11 cellular contexts compared by ENCODE assay signal in genomic region chr6:18405477-18406293, GRCh38. TPM values are rescaled to one million over a fixed set of nuclear protein-coding genes. Genes with fewer than 3 reads are reported as not detected.
DNase-seq lines count a peak whose midpoint lies in the region; ATAC-seq, FAIRE-seq and TF ChIP-seq lines count a peak whose summit lies in the region.
"Had no signal": no experiment of that assay in that cellular context is flagged by ENCODE, and none has a peak within 500 bp of the region (broad histone marks: within the 10 kb centered on the region; RNA-seq: fewer than 3 reads in every experiment).

No MANE protein-coding gene starts in this region.

- H3K27me3 ChIP-seq in DOHH2 (ENCODE audit: control insufficient read depth, low read length) (no peaks in the 10 kb centered on the region), endothelial cell of umbilical vein (ENCODE audit: control insufficient read depth in 2 of 2, insufficient read depth in 2 of 2, low read length in 2 of 2) (no peaks in the 10 kb centered on the region), prostate gland (replicated peaks; ENCODE audit: insufficient read depth) (no peaks in the 10 kb centered on the region), trophoblast cell (ENCODE audit: insufficient read depth, low read length) (no peaks in the 10 kb centered on the region)

- H3K9me2 ChIP-seq in DOHH2 (replicated peaks; ENCODE audit: control insufficient read depth, low read length) = no peaks in the 10 kb centered on the region

- H3K4me3 ChIP-seq in DOHH2 (ENCODE audit: low read length) (no peak overlapping the region), endothelial cell of umbilical vein (replicated peaks in 1 of 3; ENCODE audit: insufficient read depth in 1 of 3, low read depth in 1 of 3, low read length in 3 of 3) (no peak overlapping the region), prostate gland (no peak overlapping the region), trophoblast cell (ENCODE audit: low read depth, low read length) (no peak overlapping the region)

- no peaks in the 10 kb centered on the region for H3K9me1 ChIP-seq in endothelial cell of umbilical vein (replicated peaks; ENCODE audit: control insufficient read depth, extremely low read depth, insufficient read depth, low read length)

- no peak overlapping the region for H2BK120ac ChIP-seq in trophoblast cell (ENCODE audit: insufficient read depth, low read length, poor library complexity)

- H3F3A ChIP-seq in DOHH2 (ENCODE audit: control insufficient read depth, insufficient read depth) = peaks cover 18% of the 10 kb centered on the region

- H3K9ac ChIP-seq in endothelial cell of umbilical vein (replicated peaks; ENCODE audit: extremely low read depth, insufficient read depth, low read length) = peak overlapping the region; percentile 41
- H3K9ac ChIP-seq in trophoblast cell (ENCODE audit: low read length) = no peak overlapping the region

- H2BK12ac ChIP-seq in trophoblast cell (ENCODE audit: low read length) = no peak overlapping the region

- H4K91ac ChIP-seq in trophoblast cell (ENCODE audit: low read depth, low read length) = no peak overlapping the region

- H3K23ac ChIP-seq in trophoblast cell (ENCODE audit: low read length) = no peak overlapping the region

- no peaks in the 10 kb centered on the region for H3K79me1 ChIP-seq in trophoblast cell (ENCODE audit: low read length)

- intact Hi-C loops in endothelial cell of umbilical vein (cut with micrococcal nuclease) = loop anchor here (5.0 kb wide), 1 partner anchor 97 kb away; no protein-coding TSS in a partner anchor
- intact Hi-C loops in prostate gland (cut with DNase I) = no loop called here
- intact Hi-C loops in Right ventricle myocardium inferior (cut with DNase I) = loop anchor here (10.0 kb wide), 1 partner anchor 99 kb away; no protein-coding TSS in a partner anchor

- H3K4me2 ChIP-seq in DOHH2 (ENCODE audit: low read length) (0 out of 2 replicates have a peak overlapping the region, but pooled peaks have one; percentile 7), endothelial cell of umbilical vein (ENCODE audit: insufficient read depth, low read length) (peak overlapping the region; percentile 55), trophoblast cell (ENCODE audit: low read length) (no peak overlapping the region)

- WGBS in prostate gland = 22% methylated on average over 4 of the region's 4 CpGs
- no CpG with 5 or more reads among the region's 4 CpGs for WGBS in trophoblast cell (ENCODE audit: extremely low coverage, insufficient coverage, insufficient read length)

- H3K36me3 ChIP-seq in DOHH2 (ENCODE audit: control insufficient read depth, low read length) = peaks cover 89% of the 10 kb centered on the region
- peaks cover 7 to 12% of the 10 kb centered on the region in 2 experiments for H3K36me3 ChIP-seq in endothelial cell of umbilical vein (ENCODE audit: control insufficient read depth in 2 of 2, extremely low read depth in 1 of 2, insufficient read depth in 2 of 2, low read length in 2 of 2)
- H3K36me3 ChIP-seq in prostate gland = no peaks in the 10 kb centered on the region
- H3K36me3 ChIP-seq in trophoblast cell (ENCODE audit: control insufficient read depth in 1 of 2, insufficient read depth in 2 of 2, low read length in 2 of 2) = no peaks in the 10 kb centered on the region

- no peak overlapping the region for H3K4ac ChIP-seq in trophoblast cell (ENCODE audit: low read depth, low read length)

- H3K4me1 ChIP-seq in DOHH2 (ENCODE audit: control insufficient read depth, low read length) (peaks cover 78% of the 10 kb centered on the region), endothelial cell of umbilical vein (ENCODE audit: control insufficient read depth, extremely low read depth, insufficient read depth, low read length) (peaks cover 65% of the 10 kb centered on the region), prostate gland (replicated peaks) (no peaks in the 10 kb centered on the region), trophoblast cell (ENCODE audit: control insufficient read depth in 1 of 2, insufficient read depth in 2 of 2, low read length in 2 of 2) (no peaks in the 10 kb centered on the region)

- no peak overlapping the region for H4K8ac ChIP-seq in trophoblast cell (ENCODE audit: low read depth, low read length)

- H3K79me2 ChIP-seq in DOHH2 (ENCODE audit: control insufficient read depth, low read length) = peaks cover 94% of the 10 kb centered on the region
- peaks cover 82% of the 10 kb centered on the region for H3K79me2 ChIP-seq in endothelial cell of umbilical vein (ENCODE audit: control insufficient read depth, insufficient read depth, low read length)
- no peaks in the 10 kb centered on the region for H3K79me2 ChIP-seq in trophoblast cell (ENCODE audit: control insufficient read depth, insufficient read depth, low read length, poor library complexity)

- peaks cover 28% of the 10 kb centered on the region; the same call in 1 of the 2 replicates for H4K20me1 ChIP-seq in DOHH2 (ENCODE audit: control insufficient read depth, insufficient read depth, low read depth, low read length)
- H4K20me1 ChIP-seq in endothelial cell of umbilical vein (replicated peaks; ENCODE audit: control insufficient read depth, extremely low read depth, insufficient read depth, low read length) = no peaks in the 10 kb centered on the region

- FAIRE-seq in endothelial cell of umbilical vein (lab: Jason Lieb, UNC) = peak; percentile 92

- TF ChIP-seq CTCF in DOHH2 (IDR thresholded peaks at IDR 0.05; ENCODE audit: low read depth, low read length, poor library complexity, severe bottlenecking) (no peak), endothelial cell of umbilical vein (IDR thresholded peaks at IDR 0.05; ENCODE audit: extremely low read depth in 1 of 2, insufficient read depth in 1 of 2, low read depth in 1 of 2, low read length in 2 of 2) (no peak), prostate gland (IDR thresholded peaks at IDR 0.05) (no peak)

- no peak overlapping the region for H2AK5ac ChIP-seq in trophoblast cell (ENCODE audit: low read length)

- H2BK5ac ChIP-seq in trophoblast cell (ENCODE audit: low read depth, low read length, poor library complexity) = no peak overlapping the region

- ATAC-seq in Right ventricle myocardium inferior = no peak
- ATAC-seq in HG02623 (IDR thresholded peaks at IDR 0.05; ENCODE audit: unreplicated experiment) = no peak

- H4K12ac ChIP-seq in trophoblast cell (ENCODE audit: low read depth, low read length) = no peak overlapping the region

- H3K9me3 ChIP-seq in DOHH2 (ENCODE audit: control insufficient read depth, insufficient read depth, low read length) = no peaks in the 10 kb centered on the region
- H3K9me3 ChIP-seq in endothelial cell of umbilical vein (replicated peaks; ENCODE audit: control insufficient read depth, insufficient read depth, low read length) = no peaks in the 10 kb centered on the region
- H3K9me3 ChIP-seq in prostate gland = no peaks in the 10 kb centered on the region
- no peaks in the 10 kb centered on the region for H3K9me3 ChIP-seq in trophoblast cell (ENCODE audit: insufficient read depth, low read depth, low read length)

- BruUV-seq in endothelial cell of umbilical vein (replicated peaks; lab: Mats Ljungman, UMichigan) = TSS peak; percentile 28

- no peak overlapping the region for H3K14ac ChIP-seq in trophoblast cell (ENCODE audit: low read length)

- TF ChIP-seq POLR2A in endothelial cell of umbilical vein (IDR thresholded peaks at IDR 0.05; ENCODE audit: low read depth, low read length) (peak; percentile 52), prostate gland (IDR thresholded peaks at IDR 0.05) (no peak)

- CTCF ChIA-PET in endothelial cell of umbilical vein (lab: Charles Lee) = interaction anchor here (0.7 to 1.0 kb wide), 3 partner anchors 10 to 82 kb away, joined by 3 to 4 read pairs (median 3); no protein-coding TSS in a partner anchor

- no peak overlapping the region; the same call in 1 of the 2 replicates for H3K27ac ChIP-seq in DOHH2 (ENCODE audit: low read depth, low read length)
- H3K27ac ChIP-seq in endothelial cell of umbilical vein (ENCODE audit: insufficient read depth, low read depth, low read length) = peak overlapping the region; percentile 71
- peak overlapping the region; percentile 55 to 66 for H3K27ac ChIP-seq in prostate gland
- H3K27ac ChIP-seq in trophoblast cell (ENCODE audit: low read depth, low read length) = no peak overlapping the region

- H3K18ac ChIP-seq in trophoblast cell (ENCODE audit: low read length) = no peak overlapping the region

- POLR2A ChIA-PET in endothelial cell of umbilical vein (lab: Charles Lee) = interaction anchor here (0.7 to 1.2 kb wide), 2 partner anchors 12 to 19 kb away, joined by 3 to 4 read pairs; partner anchors contain the start of gene RNF144B

- no peak overlapping the region for H2AFZ ChIP-seq in endothelial cell of umbilical vein (ENCODE audit: low read depth, low read length)
- no peak overlapping the region for H2AFZ ChIP-seq in trophoblast cell (ENCODE audit: insufficient read depth, low read length, poor library complexity)

- dilution Hi-C loops in endothelial cell of umbilical vein (cut with MboI; ENCODE audit: extremely low pct_ligation_motif_present, low sequenced_read_pairs) = no loop called here

- DNase-seq in NCI-H460 (ENCODE audit: extremely low read depth, low read depth) = peak; percentile 45
- peak; percentile 88 for DNase-seq in endothelial cell of umbilical vein (ENCODE audit: low read depth, low spot score)
- peak; percentile 43 for DNase-seq in prostate gland (ENCODE audit: low spot score)
- DNase-seq in NCI-H1694 (lab: John Stamatoyannopoulos, UW) = no peak
- no peak for DNase-seq in Right ventricle myocardium inferior (ENCODE audit: missing footprints)
- DNase-seq in trophoblast cell = no peak
- DNase-seq: activated naive CD8-positive, alpha-beta T cell treated with anti-CD3 and anti-CD28 coated beads, Interleukin-2, amount 10 ng/mL, durations not matched to agents 7 days and 5 days; NCI-H2029; T-helper 2 cell had no signal

TF ChIP-seq in endothelial cell of umbilical vein, 7 proteins besides CTCF, POLR2A, EP300 and RAD21 (continues in another document):
- TF ChIP-seq, protein P1, sequence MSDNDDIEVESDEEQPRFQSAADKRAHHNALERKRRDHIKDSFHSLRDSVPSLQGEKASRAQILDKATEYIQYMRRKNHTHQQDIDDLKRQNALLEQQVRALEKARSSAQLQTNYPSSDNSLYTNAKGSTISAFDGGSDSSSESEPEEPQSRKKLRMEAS (IDR thresholded peaks at IDR 0.05; ENCODE audit: insufficient read depth, insufficient read length) = no peak

RNA-seq across cellular contexts. Expression of gene RNF144B, which starts 18.5 kb away (rescaled TPM):
- total RNA-seq in NCI-H460 (2014; rRNA removed; shearing (Covaris generic)) = 7.7 and 11.4 TPM in 2 replicates
- 2.0 and 3.1 TPM in 2 replicates for polyA plus RNA-seq in NCI-H460 (2014; cell fraction: nucleus; rRNA removed)
- 78.3 and 97.3 TPM in 2 replicates for total RNA-seq in endothelial cell of umbilical vein
- 14.3 and 18.1 TPM in 2 replicates for polyA plus RNA-seq in endothelial cell of umbilical vein
- 16.1 and 17.8 TPM in 2 replicates for polyA plus RNA-seq in endothelial cell of umbilical vein (2011; cell fraction: cytosol; rRNA removed)
- polyA plus RNA-seq in endothelial cell of umbilical vein (2011; cell fraction: nucleus; rRNA removed) = 26.6 and 26.9 TPM in 2 replicates
- polyA plus RNA-seq in endothelial cell of umbilical vein (2012) = 31.9 and 44.0 TPM in 2 replicates
- 56.5 and 57.1 TPM in 2 replicates for polyA minus RNA-seq in endothelial cell of umbilical vein
- 2.8 TPM for polyA minus RNA-seq in endothelial cell of umbilical vein (2011; cell fraction: cytosol; rRNA and poly(A)+ RNA removed)
- polyA minus RNA-seq in endothelial cell of umbilical vein (2011; cell fraction: nucleus; rRNA and poly(A)+ RNA removed) = 31.2 and 46.4 TPM in 2 replicates
- total RNA-seq in prostate gland = 10 to 100 TPM; 25.3 to 50.8 TPM
- 18.2 TPM for total RNA-seq in Right ventricle myocardium inferior
- polyA plus RNA-seq in trophoblast cell (2013) = 1.2 TPM in 2 replicates

Comparison
In these comparisons a context has a peak if more than half of its experiments do, and no peak if none do; other contexts are left out.
1. H3K27ac ChIP-seq: peak in endothelial cell of umbilical vein (single experiment) and prostate gland (2 of 2); none in DOHH2 (single experiment) and trophoblast cell (single experiment).
2. DNase-seq: peak in NCI-H460 (single experiment), endothelial cell of umbilical vein (single experiment) and prostate gland (single experiment); none in NCI-H1694 (single experiment), Right ventricle myocardium inferior (single experiment) and trophoblast cell (0 of 2).